In the genomic region with DNA sequence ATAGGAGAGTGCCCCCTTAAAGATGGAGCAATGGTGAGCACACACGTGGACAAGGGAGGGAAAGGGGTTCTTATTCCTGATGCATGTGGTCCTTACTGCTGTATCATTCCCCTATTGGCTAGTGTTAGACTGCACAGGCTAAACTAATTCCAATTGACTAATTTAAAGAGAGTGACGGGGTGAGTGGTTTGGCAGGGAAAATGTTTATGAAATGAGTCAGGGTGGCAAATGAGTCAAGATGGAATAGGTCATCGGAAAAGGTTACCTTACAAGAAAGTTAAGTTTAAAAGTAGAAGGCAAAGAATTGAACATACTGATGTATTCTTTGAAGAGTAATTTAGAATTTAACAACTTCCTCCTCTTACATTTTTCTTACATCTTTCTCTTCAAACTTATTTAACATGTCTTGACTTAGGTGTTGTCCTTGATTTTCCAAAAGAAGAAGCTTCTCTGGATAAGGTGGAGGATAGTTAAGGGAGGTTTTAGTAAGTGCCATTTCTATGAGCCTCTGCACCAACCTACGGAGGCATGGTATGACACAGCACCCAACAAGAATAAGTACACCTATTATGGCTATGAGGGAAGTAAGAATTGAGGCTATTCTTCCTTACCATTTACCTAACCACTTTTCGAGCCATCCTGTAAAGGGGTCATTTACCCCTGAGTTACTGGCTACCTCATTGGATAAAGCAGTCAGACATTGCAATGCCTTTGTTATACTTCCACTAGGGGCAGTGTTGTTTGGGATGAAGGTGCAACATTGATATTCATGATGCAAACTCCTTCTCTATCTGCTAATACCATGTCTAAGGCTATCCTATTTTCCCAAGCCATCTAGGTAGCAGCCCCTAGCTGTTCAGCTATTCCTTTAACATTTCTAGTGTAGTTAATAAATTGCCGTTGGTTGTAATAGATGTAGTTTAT, we compare ENCODE assay signal across 12 cellular contexts.
DNase-seq lines count a peak whose midpoint lies in the region; ATAC-seq and TF ChIP-seq lines count a peak whose summit lies in the region.
"Had no signal": no experiment of that assay in that cellular context is flagged by ENCODE, and none has a peak within 500 bp of the region (broad histone marks: within the 10 kb centered on the region; RNA-seq: fewer than 3 reads in every experiment).

No MANE protein-coding gene starts in this region.

- no peak overlapping the region for H3K4me3 ChIP-seq in kidney epithelial cell (ENCODE audit: low read depth, low read length)

- H3K27me3 ChIP-seq in kidney epithelial cell (ENCODE audit: control insufficient read depth, insufficient read depth, low read length), result no peaks in the 10 kb centered on the region

- no peak for ATAC-seq in GM19395 (IDR thresholded peaks at IDR 0.05; ENCODE audit: unreplicated experiment)
- ATAC-seq in GM18498 (IDR thresholded peaks at IDR 0.05; ENCODE audit: unreplicated experiment), result no peak
- ATAC-seq in GM21447 (IDR thresholded peaks at IDR 0.05; ENCODE audit: unreplicated experiment), result no peak
- ATAC-seq: activated CD8-positive, alpha-beta T cell treated with anti-CD3 and anti-CD28 coated beads, Interleukin-2, amount 10 ng/mL, durations not matched to agents 7 days and 5 days; right cardiac atrium had no signal

- peak; percentile 25 for DNase-seq in Daoy (ENCODE audit: low read depth)
- peak; percentile 11 for DNase-seq in HT-29 (ENCODE audit: low spot score)
- DNase-seq in SK-MEL-5 (ENCODE audit: low read depth, low spot score), result peak; percentile 26
- DNase-seq in kidney epithelial cell (ENCODE audit: low read depth), result peak; percentile 68
- DNase-seq: activated CD8-positive, alpha-beta T cell treated with anti-CD3 and anti-CD28 coated beads, Interleukin-2, amount 10 ng/mL, durations not matched to agents 7 days and 5 days; immature natural killer cell; NCI-H1092 treated with DMSO at 0.1 percent for 48 hours; NCI-H526 treated with DMSO at 0.1 percent for 48 hours; right cardiac atrium had no signal

- H3K36me3 ChIP-seq in kidney epithelial cell (ENCODE audit: control insufficient read depth, insufficient read depth, low read length), result no peaks in the 10 kb centered on the region

- peak; percentile 13 for TF ChIP-seq CTCF in kidney epithelial cell (IDR thresholded peaks at IDR 0.05; ENCODE audit: insufficient read depth, low read length, poor library complexity, severe bottlenecking)

- in situ Hi-C loops in SK-MEL-5 (cut with HindIII; ENCODE audit: low pct_unique_long_range_greater_than_20kb, low sequenced_read_pairs), result no loop called here

Comparison
In these comparisons a context has a peak if more than half of its experiments do, and no peak if none do; other contexts are left out.
1. DNase-seq: peak in every context shown above with its lines; median percentile 68 in kidney epithelial cell; 26 in SK-MEL-5; 25 in Daoy; 11 in HT-29.